Comparison of ENCODE assay signal across 1 cellular context in the genomic region with DNA sequence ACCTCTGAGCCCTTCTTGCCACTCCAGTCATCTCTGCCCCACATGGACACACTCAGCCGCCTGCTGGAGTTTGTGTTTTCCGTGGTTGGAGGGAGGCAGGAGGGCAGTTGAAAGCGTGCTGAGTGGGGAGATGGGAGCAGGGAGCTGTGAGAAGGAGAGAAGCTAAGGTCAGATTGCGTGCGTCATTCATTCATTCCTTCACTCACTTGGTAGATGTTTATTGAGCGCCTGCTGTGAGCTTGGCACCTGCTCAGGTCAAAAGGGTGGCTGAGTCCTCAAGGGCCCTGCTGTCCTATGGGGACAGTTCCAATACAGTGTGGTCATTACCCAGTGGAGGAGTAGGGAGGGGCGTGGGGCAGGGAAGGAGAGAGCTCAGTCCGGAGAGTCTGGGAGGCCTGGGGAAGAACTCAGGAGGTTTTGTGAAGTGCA.
TF ChIP-seq lines count a peak whose summit lies in the region.

No MANE protein-coding gene starts in this region.

TF ChIP-seq in GM23338, 12 proteins besides CTCF, POLR2A, EP300 and RAD21 (continued from another document):
- TF ChIP-seq, protein P1, sequence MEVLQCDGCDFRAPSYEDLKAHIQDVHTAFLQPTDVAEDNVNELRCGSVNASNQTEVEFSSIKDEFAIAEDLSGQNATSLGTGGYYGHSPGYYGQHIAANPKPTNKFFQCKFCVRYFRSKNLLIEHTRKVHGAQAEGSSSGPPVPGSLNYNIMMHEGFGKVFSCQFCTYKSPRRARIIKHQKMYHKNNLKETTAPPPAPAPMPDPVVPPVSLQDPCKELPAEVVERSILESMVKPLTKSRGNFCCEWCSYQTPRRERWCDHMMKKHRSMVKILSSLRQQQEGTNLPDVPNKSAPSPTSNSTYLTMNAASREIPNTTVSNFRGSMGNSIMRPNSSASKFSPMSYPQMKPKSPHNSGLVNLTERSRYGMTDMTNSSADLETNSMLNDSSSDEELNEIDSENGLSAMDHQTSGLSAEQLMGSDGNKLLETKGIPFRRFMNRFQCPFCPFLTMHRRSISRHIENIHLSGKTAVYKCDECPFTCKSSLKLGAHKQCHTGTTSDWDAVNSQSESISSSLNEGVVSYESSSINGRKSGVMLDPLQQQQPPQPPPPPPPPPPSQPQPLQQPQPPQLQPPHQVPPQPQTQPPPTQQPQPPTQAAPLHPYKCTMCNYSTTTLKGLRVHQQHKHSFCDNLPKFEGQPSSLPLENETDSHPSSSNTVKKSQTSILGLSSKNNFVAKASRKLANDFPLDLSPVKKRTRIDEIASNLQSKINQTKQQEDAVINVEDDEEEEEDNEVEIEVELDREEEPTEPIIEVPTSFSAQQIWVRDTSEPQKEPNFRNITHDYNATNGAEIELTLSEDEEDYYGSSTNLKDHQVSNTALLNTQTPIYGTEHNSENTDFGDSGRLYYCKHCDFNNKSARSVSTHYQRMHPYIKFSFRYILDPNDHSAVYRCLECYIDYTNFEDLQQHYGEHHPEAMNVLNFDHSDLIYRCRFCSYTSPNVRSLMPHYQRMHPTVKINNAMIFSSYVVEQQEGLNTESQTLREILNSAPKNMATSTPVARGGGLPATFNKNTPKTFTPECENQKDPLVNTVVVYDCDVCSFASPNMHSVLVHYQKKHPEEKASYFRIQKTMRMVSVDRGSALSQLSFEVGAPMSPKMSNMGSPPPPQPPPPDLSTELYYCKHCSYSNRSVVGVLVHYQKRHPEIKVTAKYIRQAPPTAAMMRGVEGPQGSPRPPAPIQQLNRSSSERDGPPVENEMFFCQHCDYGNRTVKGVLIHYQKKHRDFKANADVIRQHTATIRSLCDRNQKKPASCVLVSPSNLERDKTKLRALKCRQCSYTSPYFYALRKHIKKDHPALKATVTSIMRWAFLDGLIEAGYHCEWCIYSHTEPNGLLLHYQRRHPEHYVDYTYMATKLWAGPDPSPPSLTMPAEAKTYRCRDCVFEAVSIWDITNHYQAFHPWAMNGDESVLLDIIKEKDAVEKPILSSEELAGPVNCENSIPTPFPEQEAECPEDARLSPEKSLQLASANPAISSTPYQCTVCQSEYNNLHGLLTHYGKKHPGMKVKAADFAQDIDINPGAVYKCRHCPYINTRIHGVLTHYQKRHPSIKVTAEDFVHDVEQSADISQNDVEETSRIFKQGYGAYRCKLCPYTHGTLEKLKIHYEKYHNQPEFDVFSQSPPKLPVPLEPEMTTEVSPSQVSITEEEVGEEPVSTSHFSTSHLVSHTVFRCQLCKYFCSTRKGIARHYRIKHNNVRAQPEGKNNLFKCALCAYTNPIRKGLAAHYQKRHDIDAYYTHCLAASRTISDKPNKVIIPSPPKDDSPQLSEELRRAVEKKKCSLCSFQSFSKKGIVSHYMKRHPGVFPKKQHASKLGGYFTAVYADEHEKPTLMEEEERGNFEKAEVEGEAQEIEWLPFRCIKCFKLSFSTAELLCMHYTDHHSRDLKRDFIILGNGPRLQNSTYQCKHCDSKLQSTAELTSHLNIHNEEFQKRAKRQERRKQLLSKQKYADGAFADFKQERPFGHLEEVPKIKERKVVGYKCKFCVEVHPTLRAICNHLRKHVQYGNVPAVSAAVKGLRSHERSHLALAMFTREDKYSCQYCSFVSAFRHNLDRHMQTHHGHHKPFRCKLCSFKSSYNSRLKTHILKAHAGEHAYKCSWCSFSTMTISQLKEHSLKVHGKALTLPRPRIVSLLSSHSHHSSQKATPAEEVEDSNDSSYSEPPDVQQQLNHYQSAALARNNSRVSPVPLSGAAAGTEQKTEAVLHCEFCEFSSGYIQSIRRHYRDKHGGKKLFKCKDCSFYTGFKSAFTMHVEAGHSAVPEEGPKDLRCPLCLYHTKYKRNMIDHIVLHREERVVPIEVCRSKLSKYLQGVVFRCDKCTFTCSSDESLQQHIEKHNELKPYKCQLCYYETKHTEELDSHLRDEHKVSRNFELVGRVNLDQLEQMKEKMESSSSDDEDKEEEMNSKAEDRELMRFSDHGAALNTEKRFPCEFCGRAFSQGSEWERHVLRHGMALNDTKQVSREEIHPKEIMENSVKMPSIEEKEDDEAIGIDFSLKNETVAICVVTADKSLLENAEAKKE (CRISPR knock-in tag; IDR thresholded peaks at IDR 0.05) = no peak
- TF ChIP-seq JUNB (IDR thresholded peaks at IDR 0.05; ENCODE audit: unreplicated experiment) = no peak
- TF ChIP-seq, protein P2, sequence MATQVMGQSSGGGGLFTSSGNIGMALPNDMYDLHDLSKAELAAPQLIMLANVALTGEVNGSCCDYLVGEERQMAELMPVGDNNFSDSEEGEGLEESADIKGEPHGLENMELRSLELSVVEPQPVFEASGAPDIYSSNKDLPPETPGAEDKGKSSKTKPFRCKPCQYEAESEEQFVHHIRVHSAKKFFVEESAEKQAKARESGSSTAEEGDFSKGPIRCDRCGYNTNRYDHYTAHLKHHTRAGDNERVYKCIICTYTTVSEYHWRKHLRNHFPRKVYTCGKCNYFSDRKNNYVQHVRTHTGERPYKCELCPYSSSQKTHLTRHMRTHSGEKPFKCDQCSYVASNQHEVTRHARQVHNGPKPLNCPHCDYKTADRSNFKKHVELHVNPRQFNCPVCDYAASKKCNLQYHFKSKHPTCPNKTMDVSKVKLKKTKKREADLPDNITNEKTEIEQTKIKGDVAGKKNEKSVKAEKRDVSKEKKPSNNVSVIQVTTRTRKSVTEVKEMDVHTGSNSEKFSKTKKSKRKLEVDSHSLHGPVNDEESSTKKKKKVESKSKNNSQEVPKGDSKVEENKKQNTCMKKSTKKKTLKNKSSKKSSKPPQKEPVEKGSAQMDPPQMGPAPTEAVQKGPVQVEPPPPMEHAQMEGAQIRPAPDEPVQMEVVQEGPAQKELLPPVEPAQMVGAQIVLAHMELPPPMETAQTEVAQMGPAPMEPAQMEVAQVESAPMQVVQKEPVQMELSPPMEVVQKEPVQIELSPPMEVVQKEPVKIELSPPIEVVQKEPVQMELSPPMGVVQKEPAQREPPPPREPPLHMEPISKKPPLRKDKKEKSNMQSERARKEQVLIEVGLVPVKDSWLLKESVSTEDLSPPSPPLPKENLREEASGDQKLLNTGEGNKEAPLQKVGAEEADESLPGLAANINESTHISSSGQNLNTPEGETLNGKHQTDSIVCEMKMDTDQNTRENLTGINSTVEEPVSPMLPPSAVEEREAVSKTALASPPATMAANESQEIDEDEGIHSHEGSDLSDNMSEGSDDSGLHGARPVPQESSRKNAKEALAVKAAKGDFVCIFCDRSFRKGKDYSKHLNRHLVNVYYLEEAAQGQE (IDR thresholded peaks at IDR 0.05; ENCODE audit: unreplicated experiment) = no peak
